Comparison of ENCODE assay signal across 9 cellular contexts in genomic region chr6:5175195-5175594, GRCh38.
DNase-seq lines count a peak whose midpoint lies in the region; ATAC-seq and TF ChIP-seq lines count a peak whose summit lies in the region.
"Had no signal": no experiment of that assay in that cellular context is flagged by ENCODE, and none has a peak within 500 bp of the region (broad histone marks: within the 10 kb centered on the region; RNA-seq: fewer than 3 reads in every experiment).

No MANE protein-coding gene starts in this region.

- peaks cover 57% of the 10 kb centered on the region for H3K4me1 ChIP-seq in OCI-LY1 (ENCODE audit: insufficient read depth, low read length, severe bottlenecking)
- H3K4me1 ChIP-seq in aorta (ENCODE audit: control insufficient read depth in 1 of 2, insufficient read depth in 2 of 2, low read length in 2 of 2), result no peaks in the 10 kb centered on the region

- peaks cover 59% of the 10 kb centered on the region for H3K4me1 Mint-ChIP-seq in activated CD8-positive, alpha-beta memory T cell treated with anti-CD3 and anti-CD28 coated beads, Interleukin-2, amount 10 ng/mL, durations not matched to agents 7 days and 5 days
- H3K4me1 Mint-ChIP-seq in stimulated activated naive B cell treated with anti-CD40 and anti-IgM and Interleukin-4, amounts not matched to agents 10 μg/mL and 1 μg/mL and 100 μg/mL, for 72 hours, result peaks cover 19 to 48% of the 10 kb centered on the region in 2 donors

- H3K9me3 ChIP-seq in OCI-LY1 (ENCODE audit: low read length) (no peaks in the 10 kb centered on the region), aorta (ENCODE audit: control insufficient read depth, low read length) (no peaks in the 10 kb centered on the region)

- peak overlapping the region; percentile 65 for H3K4me2 ChIP-seq in OCI-LY1 (ENCODE audit: low read length)

- H3K27me3 Mint-ChIP-seq in activated CD8-positive, alpha-beta memory T cell treated with anti-CD3 and anti-CD28 coated beads, Interleukin-2, amount 10 ng/mL, durations not matched to agents 7 days and 5 days, result no peaks in the 10 kb centered on the region
- no peaks in the 10 kb centered on the region for H3K27me3 Mint-ChIP-seq in stimulated activated naive B cell treated with anti-CD40 and anti-IgM and Interleukin-4, amounts not matched to agents 10 μg/mL and 1 μg/mL and 100 μg/mL, for 72 hours

- no peaks in the 10 kb centered on the region for H4K20me1 ChIP-seq in OCI-LY1 (ENCODE audit: insufficient read depth, low read length)

- H3K9me2 ChIP-seq in OCI-LY1 (ENCODE audit: low read depth, low read length), result no peaks in the 10 kb centered on the region

- H3K36me3 ChIP-seq in OCI-LY1 (ENCODE audit: insufficient read depth, low read length) (no peaks in the 10 kb centered on the region), aorta (ENCODE audit: control insufficient read depth in 1 of 2, insufficient read depth in 2 of 2, low read length in 1 of 2) (no peaks in the 10 kb centered on the region)

- H3K27me3 ChIP-seq in OCI-LY1 (ENCODE audit: insufficient read depth, low read length), result no peaks in the 10 kb centered on the region
- H3K27me3 ChIP-seq in aorta (ENCODE audit: control insufficient read depth in 1 of 2, insufficient read depth in 2 of 2, low read length in 1 of 2), result no peaks in the 10 kb centered on the region

- H3F3A ChIP-seq in OCI-LY1 (ENCODE audit: insufficient read depth, low read length), result no peaks in the 10 kb centered on the region

- H3K4me3 ChIP-seq in OCI-LY1 (ENCODE audit: low read depth, low read length, poor library complexity, severe bottlenecking) (peak overlapping the region; percentile 36), epithelial cell of proximal tubule (ENCODE audit: low read depth, low read length) (no peak overlapping the region), aorta (ENCODE audit: low read length in 2 of 2) (no peak overlapping the region)

- no peaks in the 10 kb centered on the region for H3K79me2 ChIP-seq in OCI-LY1 (ENCODE audit: insufficient read depth, low read length)

- 64 to 66% methylated on average over 4 of the region's 4 CpGs for WGBS in aorta, 2 donors

- peak overlapping the region; percentile 80 for H3K27ac ChIP-seq in OCI-LY1 (ENCODE audit: low read depth, low read length, poor library complexity, severe bottlenecking)
- H3K27ac ChIP-seq in aorta (ENCODE audit: low read depth in 1 of 2, low read length in 2 of 2), result no peak overlapping the region

- peaks cover 5% of the 10 kb centered on the region for H3K36me3 Mint-ChIP-seq in activated CD8-positive, alpha-beta memory T cell treated with anti-CD3 and anti-CD28 coated beads, Interleukin-2, amount 10 ng/mL, durations not matched to agents 7 days and 5 days
- H3K36me3 Mint-ChIP-seq in stimulated activated naive B cell treated with anti-CD40 and anti-IgM and Interleukin-4, amounts not matched to agents 10 μg/mL and 1 μg/mL and 100 μg/mL, for 72 hours, result peaks cover 0 to 9% of the 10 kb centered on the region in 2 donors

- peak; percentile 95 for TF ChIP-seq CTCF in OCI-LY1 (IDR thresholded peaks at IDR 0.05; ENCODE audit: low read length)
- TF ChIP-seq CTCF in epithelial cell of proximal tubule (conservative IDR thresholded peaks at IDR 0.05; ENCODE audit: low read depth, low read length), result peak; percentile 69

- CTCF ChIA-PET in activated CD8-positive, alpha-beta memory T cell treated with anti-CD3 and anti-CD28 coated beads, Interleukin-2, amount 10 ng/mL, durations not matched to agents 7 days and 5 days (lab: Charles Lee), result interaction anchor here (0.6 to 4.8 kb wide), 13 partner anchors 9 to 164 kb away, joined by 3 to 33 read pairs (median 5); partner anchors contain the start of gene FARS2

- intact Hi-C loops in aorta (cut with DNase I), result no loop called here

- H3K9ac ChIP-seq in OCI-LY1 (ENCODE audit: low read length), result no peak overlapping the region

- H3K9me3 Mint-ChIP-seq in activated CD8-positive, alpha-beta memory T cell treated with anti-CD3 and anti-CD28 coated beads, Interleukin-2, amount 10 ng/mL, durations not matched to agents 7 days and 5 days (ENCODE audit: low read depth), result no peaks in the 10 kb centered on the region
- H3K9me3 Mint-ChIP-seq in stimulated activated naive B cell treated with anti-CD40 and anti-IgM and Interleukin-4, amounts not matched to agents 10 μg/mL and 1 μg/mL and 100 μg/mL, for 72 hours, result no peaks in the 10 kb centered on the region

- no peak for ATAC-seq in activated CD8-positive, alpha-beta memory T cell treated with anti-CD3 and anti-CD28 coated beads, Interleukin-2, amount 10 ng/mL, durations not matched to agents 7 days and 5 days
- no peak for ATAC-seq in stimulated activated naive B cell treated with anti-CD40 and anti-IgM and Interleukin-4, amounts not matched to agents 10 μg/mL and 1 μg/mL and 100 μg/mL, for 72 hours (replicated peaks)
- no peak for ATAC-seq in aorta (ENCODE audit: low FRiP score)

- H3K4me3 Mint-ChIP-seq in activated CD8-positive, alpha-beta memory T cell treated with anti-CD3 and anti-CD28 coated beads, Interleukin-2, amount 10 ng/mL, durations not matched to agents 7 days and 5 days, result peak overlapping the region; percentile 34
- H3K4me3 Mint-ChIP-seq in stimulated activated naive B cell treated with anti-CD40 and anti-IgM and Interleukin-4, amounts not matched to agents 10 μg/mL and 1 μg/mL and 100 μg/mL, for 72 hours, result peak overlapping the region in 1 of 2 donors; percentile 41

- DNase-seq in activated CD8-positive, alpha-beta memory T cell treated with anti-CD3 and anti-CD28 coated beads, Interleukin-2, amount 10 ng/mL, durations not matched to agents 7 days and 5 days, result peak; percentile 50
- no peak for DNase-seq in activated CD8-positive, alpha-beta memory T cell treated with anti-CD3 and anti-CD28 coated beads, Interleukin-2, amount 50 U/mL, for 48 hours
- no peak for DNase-seq in epithelial cell of proximal tubule (ENCODE audit: low read depth)
- DNase-seq in stimulated activated naive B cell treated with anti-CD40 and anti-IgM and Interleukin-4, amounts not matched to agents 10 μg/mL and 1 μg/mL and 100 μg/mL, for 72 hours, result no peak
- no peak for DNase-seq in NCI-H1092 treated with DMSO at 0.1 percent for 48 hours (lab: John Stamatoyannopoulos, UW)
- DNase-seq in aorta, result no peak
- DNase-seq in T-helper 9 cell, result no peak
- DNase-seq: activated effector memory CD4-positive, alpha-beta T cell treated with anti-CD3 and anti-CD28 coated beads, Interleukin-2, amount 50 U/mL, for 16 hours had no signal

- no peak overlapping the region for H2AFZ ChIP-seq in OCI-LY1 (ENCODE audit: low read length)

- peak overlapping the region; percentile 95 for H3K27ac Mint-ChIP-seq in activated CD8-positive, alpha-beta memory T cell treated with anti-CD3 and anti-CD28 coated beads, Interleukin-2, amount 10 ng/mL, durations not matched to agents 7 days and 5 days
- H3K27ac Mint-ChIP-seq in stimulated activated naive B cell treated with anti-CD40 and anti-IgM and Interleukin-4, amounts not matched to agents 10 μg/mL and 1 μg/mL and 100 μg/mL, for 72 hours, result peak overlapping the region; percentile 76
